ENCODE assay signal across 16 cellular contexts in genomic region chr2:55017428-55017827, GRCh38. TPM values are rescaled to one million over a fixed set of nuclear protein-coding genes. Genes with fewer than 3 reads are reported as not detected.
A peak's percentile ranks its signal among the peaks of the same experiment; 100 is the strongest.
DNase-seq lines count a peak whose midpoint lies in the region; ATAC-seq, FAIRE-seq and TF ChIP-seq lines count a peak whose summit lies in the region.
"Had no signal": no experiment of that assay in that cellular context is flagged by ENCODE, and none has a peak within 500 bp of the region (broad histone marks: within the 10 kb centered on the region; RNA-seq: fewer than 3 reads in every experiment).

No MANE protein-coding gene starts in this region.

- POLR2A ChIA-PET in HepG2 (lab: Yijun Ruan, JAX) (interaction anchor here (3.1 kb wide), 1 partner anchor 33 kb away, joined by 18 read pairs; the partner anchor contains the start of gene RTN4), IMR-90 (lab: Charles Lee; ENCODE audit: unreplicated experiment) (no interaction called here)

- TF ChIP-seq RAD21 in HepG2 (CRISPR knock-in tag; IDR thresholded peaks at IDR 0.05) (no peak), IMR-90 (IDR thresholded peaks at IDR 0.05; ENCODE audit: low read length) (no peak)

- H3K27ac ChIP-seq in HepG2 (ENCODE audit: extremely low read length, insufficient read depth, low read length) (peak overlapping the region; percentile 0), right lobe of liver (no peak overlapping the region), IMR-90 (ENCODE audit: insufficient read depth, low read length) (no peak overlapping the region), subcutaneous abdominal adipose tissue (ENCODE audit: low read depth, low read length) (peak overlapping the region; percentile 21)
- H3K27ac ChIP-seq: C4-2B, KMS-11, SJSA1 had no signal

- H2BK120ac ChIP-seq in IMR-90 (ENCODE audit: low read depth, low read length): no peak overlapping the region

- H3K56ac ChIP-seq in IMR-90 (ENCODE audit: extremely low read depth, insufficient read depth, low read length): no peak overlapping the region

- no peak overlapping the region for H3K18ac ChIP-seq in IMR-90 (ENCODE audit: low read depth, low read length)

- H2AK5ac ChIP-seq in IMR-90 (ENCODE audit: low read depth, low read length): no peak overlapping the region

- no peak overlapping the region for H3K9ac ChIP-seq in HepG2 (ENCODE audit: insufficient read depth, low read depth, low read length)
- no peak overlapping the region for H3K9ac ChIP-seq in IMR-90 (ENCODE audit: low read depth, low read length)
- H3K9ac ChIP-seq in subcutaneous abdominal adipose tissue (ENCODE audit: low read length in 5 of 5): no peak overlapping the region
- H3K9ac ChIP-seq: KMS-11 had no signal

- H3K23ac ChIP-seq in IMR-90 (ENCODE audit: low read depth, low read length): no peak overlapping the region

- H3K79me2 ChIP-seq in HepG2 (ENCODE audit: insufficient read depth, low read length): peaks cover 98% of the 10 kb centered on the region

- H3K4ac ChIP-seq in IMR-90 (ENCODE audit: low read depth, low read length): no peak overlapping the region

- DNase-seq in HepG2 (ENCODE audit: low spot score): no peak
- DNase-seq in right lobe of liver: no peak
- no peak for DNase-seq in IMR-90
- DNase-seq in central memory CD8-positive, alpha-beta T cell (ENCODE audit: low spot score in 2 of 2): no peak
- DNase-seq in SKM-1 (lab: John Stamatoyannopoulos, UW; ENCODE audit: unreplicated experiment): no peak
- DNase-seq in islet precursor cell: no peak
- no peak for DNase-seq in DMS79 treated with DMSO at 0.1 percent for 48 hours (lab: John Stamatoyannopoulos, UW)
- DNase-seq: NCI-H1417 treated with DMSO at 0.1 percent for 48 hours, NCI-H2029, NCI-H345, NCI-H524 treated with DMSO at 0.1 percent for 48 hours had no signal

- peaks cover 3% of the 10 kb centered on the region for H3K36me3 Mint-ChIP-seq in central memory CD8-positive, alpha-beta T cell (ENCODE audit: insufficient read depth)

- peaks cover 46% of the 10 kb centered on the region for H3K4me1 Mint-ChIP-seq in central memory CD8-positive, alpha-beta T cell

- no peak for TF ChIP-seq EP300 in HepG2 (IDR thresholded peaks at IDR 0.05; ENCODE audit: low read depth in 2 of 2, low read length in 2 of 2)
- no peak for TF ChIP-seq EP300 in HepG2 (CRISPR knock-in tag; IDR thresholded peaks at IDR 0.05; ENCODE audit: borderline replicate concordance)

- H2AFZ ChIP-seq in HepG2 (ENCODE audit: low read length) (no peak overlapping the region), IMR-90 (replicated peaks; ENCODE audit: low read length, poor library complexity) (no peak overlapping the region)

- no peak overlapping the region for H4K8ac ChIP-seq in IMR-90 (ENCODE audit: low read depth in 2 of 2, low read length in 2 of 2)

- no peak overlapping the region for H2BK5ac ChIP-seq in IMR-90 (ENCODE audit: low read depth, low read length, poor library complexity, severe bottlenecking)

- TF ChIP-seq CTCF in HepG2 (CRISPR knock-in tag; IDR thresholded peaks at IDR 0.05) (no peak), right lobe of liver (IDR thresholded peaks at IDR 0.05) (no peak), IMR-90 (conservative IDR thresholded peaks at IDR 0.05; ENCODE audit: low read depth, low read length) (no peak)

- ATAC-seq in HepG2 (no peak), right lobe of liver (no peak), IMR-90 (ENCODE audit: low read depth) (no peak)
- no peak for ATAC-seq in central memory CD8-positive, alpha-beta T cell (replicated peaks; ENCODE audit: extremely low read depth, poor library complexity, severe bottlenecking)
- ATAC-seq: HCT116 had no signal

- H4K5ac ChIP-seq in IMR-90 (ENCODE audit: low read depth, low read length): no peak overlapping the region

- H3K27ac Mint-ChIP-seq in central memory CD8-positive, alpha-beta T cell (ENCODE audit: low read depth): peak overlapping the region; percentile 11

- 94% methylated on average over 3 of the region's 3 CpGs for WGBS in HepG2 (ENCODE audit: low lambda C conversion rate)
- WGBS in right lobe of liver (ENCODE audit: insufficient coverage, low coverage, low lambda C conversion rate, missing lambda C conversion rate): 90% methylated on average over 3 of the region's 3 CpGs
- WGBS in IMR-90 (ENCODE audit: extremely low coverage in 2 of 2, insufficient read length in 1 of 2), 2 experiments: no CpG with 5 or more reads among the region's 3 CpGs

- no peak overlapping the region for H2BK15ac ChIP-seq in IMR-90 (ENCODE audit: low read depth, low read length)

- in situ Hi-C loops in HepG2 (cut with HindIII; ENCODE audit: extremely low pct_ligation_motif_present, low pct_unique_long_range_greater_than_20kb) (loop anchor here (5.0 kb wide), 1 partner anchor 150 kb away; no protein-coding TSS in a partner anchor), IMR-90 (cut with MboI; ENCODE audit: low sequenced_read_pairs) (no loop called here)

- peaks cover 0 to 17% of the 10 kb centered on the region in 2 experiments; a peak in 2 of 4 replicates for H3K79me1 ChIP-seq in IMR-90 (ENCODE audit: low read depth in 1 of 2, low read length in 2 of 2)

- H3K9me3 ChIP-seq in HepG2 (ENCODE audit: low read length): no peaks in the 10 kb centered on the region
- no peaks in the 10 kb centered on the region for H3K9me3 ChIP-seq in right lobe of liver
- H3K9me3 ChIP-seq in IMR-90 (ENCODE audit: control insufficient read depth, insufficient read depth, low read length): no peaks in the 10 kb centered on the region
- no peaks in the 10 kb centered on the region for H3K9me3 ChIP-seq in subcutaneous abdominal adipose tissue (ENCODE audit: control insufficient read depth in 5 of 5, low read length in 5 of 5)
- H3K9me3 ChIP-seq: SJSA1 had no signal

- intact Hi-C loops in HepG2 (cut with micrococcal nuclease; ENCODE audit: unreplicated experiment) (loop anchor here (5.0 to 10.0 kb wide), 3 partner anchors 95 to 497 kb away; partner anchors contain the start of gene CFAP36), right lobe of liver (cut with DNase I) (loop anchor here in 1 of 2 donors (10.0 kb wide), 1 partner anchor 113 kb away; no protein-coding TSS in a partner anchor), IMR-90 (cut with micrococcal nuclease) (no loop called here)

- FAIRE-seq in HepG2 (lab: Jason Lieb, UNC): no peak

- no peak overlapping the region for H2AK9ac ChIP-seq in IMR-90 (replicated peaks; ENCODE audit: low read depth, low read length, poor library complexity)

- H3K27me3 ChIP-seq in HepG2 (ENCODE audit: control insufficient read depth in 1 of 2, insufficient read depth in 2 of 2, low read length in 2 of 2): no peaks in the 10 kb centered on the region
- no peaks in the 10 kb centered on the region for H3K27me3 ChIP-seq in right lobe of liver
- H3K27me3 ChIP-seq in IMR-90 (ENCODE audit: control insufficient read depth, insufficient read depth, low read length): no peaks in the 10 kb centered on the region
- no peaks in the 10 kb centered on the region for H3K27me3 ChIP-seq in subcutaneous abdominal adipose tissue (ENCODE audit: control insufficient read depth in 5 of 5, insufficient read depth in 4 of 5, low read length in 5 of 5)
- H3K27me3 ChIP-seq: SJSA1 had no signal

- no peaks in the 10 kb centered on the region for H3K27me3 Mint-ChIP-seq in central memory CD8-positive, alpha-beta T cell

- TF ChIP-seq POLR2A in HepG2 (IDR thresholded peaks at IDR 0.05; ENCODE audit: insufficient read depth in 1 of 2, low read depth in 2 of 2, low read length in 2 of 2) (no peak), right lobe of liver (IDR thresholded peaks at IDR 0.05) (no peak), IMR-90 (IDR thresholded peaks at IDR 0.05; ENCODE audit: low read depth, low read length) (no peak)

- no peaks in the 10 kb centered on the region for H3K9me3 Mint-ChIP-seq in central memory CD8-positive, alpha-beta T cell

- dilution Hi-C loops in IMR-90 (cut with HindIII; ENCODE audit: low sequenced_read_pairs, unreplicated experiment): loop anchor here (25.0 kb wide), 1 partner anchor 145 kb away; no protein-coding TSS in a partner anchor

- no TSS peak for BruUV-seq in HepG2 (replicated peaks; lab: Mats Ljungman, UMichigan)
- BruUV-seq in IMR-90 (replicated peaks; lab: Mats Ljungman, UMichigan): no TSS peak

- H3K4me1 ChIP-seq in HepG2 (ENCODE audit: insufficient read depth, low read length): peaks cover 46% of the 10 kb centered on the region
- peaks cover 0 to 28% (median 6%) of the 10 kb centered on the region in 4 donors for H3K4me1 ChIP-seq in right lobe of liver
- peaks cover 26% of the 10 kb centered on the region for H3K4me1 ChIP-seq in IMR-90 (ENCODE audit: control insufficient read depth, insufficient read depth, low read length)
- peaks cover 0 to 58% (median 32%) of the 10 kb centered on the region in 5 donors for H3K4me1 ChIP-seq in subcutaneous abdominal adipose tissue (ENCODE audit: control insufficient read depth in 5 of 5, insufficient read depth in 5 of 5, low read length in 5 of 5)

- no peak overlapping the region for H2BK20ac ChIP-seq in IMR-90 (ENCODE audit: low read depth, low read length)

- CTCF ChIA-PET in HepG2 (lab: Yijun Ruan, JAX; ENCODE audit: low intra/inter-chr PET ratio, low total read pairs): no interaction called here
- CTCF ChIA-PET in IMR-90 (lab: Yijun Ruan, JAX): interaction anchor here (0.7 to 1.5 kb wide), 2 partner anchors 8 to 70 kb away, joined by 3 to 8 read pairs; no protein-coding TSS in a partner anchor

- peaks cover 2% of the 10 kb centered on the region; the same call in 1 of the 2 replicates for H4K20me1 ChIP-seq in HepG2 (ENCODE audit: insufficient read depth, low read length)
- H4K20me1 ChIP-seq in IMR-90 (ENCODE audit: insufficient read depth, low read length): peaks cover 97% of the 10 kb centered on the region

- H3K36me3 ChIP-seq in HepG2 (replicated peaks in 1 of 2; ENCODE audit: control insufficient read depth in 1 of 2, insufficient read depth in 2 of 2, low read length in 2 of 2): peaks cover 0 to 11% of the 10 kb centered on the region in 2 experiments; a peak in 2 of 5 replicates
- no peaks in the 10 kb centered on the region for H3K36me3 ChIP-seq in right lobe of liver
- H3K36me3 ChIP-seq in IMR-90 (ENCODE audit: control insufficient read depth, insufficient read depth, low read length): peaks cover 3% of the 10 kb centered on the region
- peaks cover 0 to 16% (median 0%) of the 10 kb centered on the region in 5 donors for H3K36me3 ChIP-seq in subcutaneous abdominal adipose tissue (ENCODE audit: control insufficient read depth in 5 of 5, insufficient read depth in 5 of 5, low read length in 5 of 5)

- peaks cover 8% of the 10 kb centered on the region for H3K9me1 ChIP-seq in IMR-90 (ENCODE audit: insufficient read depth, low read length)

- H3K4me2 ChIP-seq in HepG2 (ENCODE audit: low read depth, low read length): no peak overlapping the region
- H3K4me2 ChIP-seq in IMR-90 (ENCODE audit: low read depth, low read length): no peak overlapping the region
- H3K4me2 ChIP-seq: KMS-11 had no signal

- no peak overlapping the region for H3K4me3 Mint-ChIP-seq in central memory CD8-positive, alpha-beta T cell

- no peak overlapping the region for H3K4me3 ChIP-seq in HepG2 (replicated peaks in 1 of 3; ENCODE audit: insufficient read depth in 1 of 3, low read depth in 2 of 3, low read length in 3 of 3)
- H3K4me3 ChIP-seq in right lobe of liver: no peak overlapping the region
- H3K4me3 ChIP-seq in IMR-90 (ENCODE audit: insufficient read depth, low read depth, low read length): no peak overlapping the region
- no peak overlapping the region for H3K4me3 ChIP-seq in subcutaneous abdominal adipose tissue (ENCODE audit: low read depth in 1 of 5, low read length in 5 of 5)
- H3K4me3 ChIP-seq: SJSA1 had no signal

- 0 out of 2 replicates have a peak overlapping the region, but pooled peaks have one; percentile 6 for H3K14ac ChIP-seq in IMR-90 (replicated peaks; ENCODE audit: low read depth, low read length)

- H4K91ac ChIP-seq in IMR-90 (ENCODE audit: insufficient read depth, low read depth, low read length): no peak overlapping the region

RNA-seq across cellular contexts. Expression of gene RTN4, which starts 32.8 kb away (rescaled TPM):
- total RNA-seq in HepG2 (2016; rRNA removed; fragmentation: Illumina TruSeq; extraction: Trizol) (67.4 and 98.4 TPM in 2 replicates), right lobe of liver (100 to 1,000 TPM; 126 to 195 (median 177) TPM), IMR-90 (2012; rRNA removed) (77.8 and 216 TPM in 2 replicates)
- 113 and 115 TPM in 2 replicates for total RNA-seq in HepG2 (2016; cell fraction: cytosol; rRNA removed; fragmentation: Illumina TruSeq; extraction: Trizol; ENCODE audit: low read depth)
- 65.4 and 98.8 TPM in 2 replicates for total RNA-seq in HepG2 (2016; cell fraction: insoluble cytoplasmic fraction; rRNA removed; fragmentation: Illumina TruSeq; extraction: Trizol)
- 63.8 and 71.5 TPM in 2 replicates for total RNA-seq in HepG2 (2016; cell fraction: membrane; rRNA removed; fragmentation: Illumina TruSeq; extraction: Trizol)
- total RNA-seq in HepG2 (2016; cell fraction: nucleus; rRNA removed; fragmentation: Illumina TruSeq; extraction: Trizol): 135 and 150 TPM in 2 replicates
- polyA plus RNA-seq in HepG2 (2011; rRNA removed) (100 and 133 TPM in 2 replicates), IMR-90 (2012; rRNA removed) (466 and 588 TPM in 2 replicates)
- polyA plus RNA-seq in HepG2 (2011; cell fraction: cytosol; rRNA removed): 56.6 and 89.3 TPM in 2 replicates
- 46.6 and 69.0 TPM in 2 replicates for polyA plus RNA-seq in HepG2 (2011; cell fraction: nucleus; rRNA removed)
- polyA plus RNA-seq in HepG2 (2012): 176 and 196 TPM in 2 replicates
- 25.4 and 26.1 TPM in 2 replicates for polyA plus RNA-seq in HepG2 (2016; cell fraction: cytosol; fragmentation: Illumina TruSeq; extraction: Trizol; ENCODE audit: low read depth)
- polyA plus RNA-seq in HepG2 (2016; cell fraction: insoluble cytoplasmic fraction; fragmentation: Illumina TruSeq; extraction: Trizol; ENCODE audit: low read depth): 104 and 116 TPM in 2 replicates
- 56.9 and 65.1 TPM in 2 replicates for polyA plus RNA-seq in HepG2 (2016; cell fraction: membrane; fragmentation: Illumina TruSeq; extraction: Trizol; ENCODE audit: low read depth)
- 271 and 279 TPM in 2 replicates for polyA plus RNA-seq in HepG2 (2016; cell fraction: nucleus; fragmentation: Illumina TruSeq; extraction: Trizol; ENCODE audit: insufficient read depth, low read depth)
- polyA minus RNA-seq in HepG2 (2011; rRNA and poly(A)+ RNA removed; ENCODE audit: low replicate concordance): 71.7 and 98.5 TPM in 2 replicates
- polyA minus RNA-seq in HepG2 (2011; cell fraction: cytosol; rRNA and poly(A)+ RNA removed): 85.3 and 110 TPM in 2 replicates
- 103 and 105 TPM in 2 replicates for polyA minus RNA-seq in HepG2 (2011; cell fraction: nucleus; rRNA and poly(A)+ RNA removed)
- polyA plus RNA-seq in IMR-90 (2012; cell fraction: cytosol; rRNA removed): 457 and 1,011 TPM in 2 replicates
- 258 and 509 TPM in 2 replicates for polyA plus RNA-seq in IMR-90 (2012; cell fraction: nucleus; rRNA removed; ENCODE audit: low replicate concordance)

Comparison
In these comparisons a context has a peak if more than half of its experiments do, and no peak if none do; other contexts are left out.
1. H3K27ac ChIP-seq: peak in HepG2 (single experiment) and subcutaneous abdominal adipose tissue (single experiment); none in right lobe of liver (0 of 3) and IMR-90 (single experiment).